In the genomic region with DNA sequence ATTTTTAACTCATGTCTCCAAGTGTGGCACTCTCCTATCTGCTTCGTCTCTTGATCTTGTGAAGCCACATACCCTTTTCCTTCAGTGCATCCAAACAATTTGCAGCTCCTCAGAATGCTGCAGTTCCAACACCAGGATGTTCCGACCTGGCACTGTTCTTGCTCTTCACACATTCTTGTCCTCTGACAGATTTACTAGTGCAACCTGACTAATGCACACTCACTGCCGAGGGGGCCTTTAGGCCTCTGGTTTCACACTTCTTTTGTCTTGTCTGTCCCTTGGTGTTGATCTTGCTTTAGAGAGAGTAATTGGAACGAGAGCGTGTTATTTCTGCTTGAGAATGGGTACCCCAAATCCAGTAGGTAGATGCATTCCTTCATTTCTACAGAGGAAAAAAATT, we compare ENCODE assay signal across 1 cellular context.
TF ChIP-seq lines count a peak whose summit lies in the region.

No MANE protein-coding gene starts in this region.

TF ChIP-seq in H1, 55 proteins besides CTCF, POLR2A, EP300 and RAD21:
- TF ChIP-seq, protein P1, sequence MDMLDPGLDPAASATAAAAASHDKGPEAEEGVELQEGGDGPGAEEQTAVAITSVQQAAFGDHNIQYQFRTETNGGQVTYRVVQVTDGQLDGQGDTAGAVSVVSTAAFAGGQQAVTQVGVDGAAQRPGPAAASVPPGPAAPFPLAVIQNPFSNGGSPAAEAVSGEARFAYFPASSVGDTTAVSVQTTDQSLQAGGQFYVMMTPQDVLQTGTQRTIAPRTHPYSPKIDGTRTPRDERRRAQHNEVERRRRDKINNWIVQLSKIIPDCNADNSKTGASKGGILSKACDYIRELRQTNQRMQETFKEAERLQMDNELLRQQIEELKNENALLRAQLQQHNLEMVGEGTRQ (IDR thresholded peaks at IDR 0.05; ENCODE audit: low read length), result no peak
- TF ChIP-seq BRCA1 (IDR thresholded peaks at IDR 0.05; ENCODE audit: low read depth, low read length) (no peak), KDM5A (IDR thresholded peaks at IDR 0.05; ENCODE audit: low read length) (no peak), SP1 (IDR thresholded peaks at IDR 0.05; ENCODE audit: low read depth, low read length) (no peak), JUND (IDR thresholded peaks at IDR 0.05; ENCODE audit: low read length) (no peak), TAF1 (IDR thresholded peaks at IDR 0.05; ENCODE audit: low read depth, low read length) (no peak), CHD7 (IDR thresholded peaks at IDR 0.05; ENCODE audit: insufficient replicate concordance, low read length) (no peak), NANOG (IDR thresholded peaks at IDR 0.05; ENCODE audit: insufficient read depth, low read depth, low read length, poor library complexity, severe bottlenecking) (no peak), BCL11A (IDR thresholded peaks at IDR 0.05; ENCODE audit: low read depth in 2 of 2, low read length in 2 of 2) (no peak), GABPA (IDR thresholded peaks at IDR 0.05; ENCODE audit: borderline replicate concordance, insufficient read depth, low read length) (no peak), TEAD4 (IDR thresholded peaks at IDR 0.05; ENCODE audit: low read depth, low read length) (no peak), POU5F1 (IDR thresholded peaks at IDR 0.05; ENCODE audit: low read depth, low read length) (no peak), CREB1 (IDR thresholded peaks at IDR 0.05) (no peak), SUZ12 (IDR thresholded peaks at IDR 0.05; ENCODE audit: low read length) (no peak), RBBP5 (IDR thresholded peaks at IDR 0.05; ENCODE audit: borderline replicate concordance, low read depth, low read length) (no peak), NRF1 (IDR thresholded peaks at IDR 0.05; ENCODE audit: low read depth, low read length) (no peak)
